In the genomic region with DNA sequence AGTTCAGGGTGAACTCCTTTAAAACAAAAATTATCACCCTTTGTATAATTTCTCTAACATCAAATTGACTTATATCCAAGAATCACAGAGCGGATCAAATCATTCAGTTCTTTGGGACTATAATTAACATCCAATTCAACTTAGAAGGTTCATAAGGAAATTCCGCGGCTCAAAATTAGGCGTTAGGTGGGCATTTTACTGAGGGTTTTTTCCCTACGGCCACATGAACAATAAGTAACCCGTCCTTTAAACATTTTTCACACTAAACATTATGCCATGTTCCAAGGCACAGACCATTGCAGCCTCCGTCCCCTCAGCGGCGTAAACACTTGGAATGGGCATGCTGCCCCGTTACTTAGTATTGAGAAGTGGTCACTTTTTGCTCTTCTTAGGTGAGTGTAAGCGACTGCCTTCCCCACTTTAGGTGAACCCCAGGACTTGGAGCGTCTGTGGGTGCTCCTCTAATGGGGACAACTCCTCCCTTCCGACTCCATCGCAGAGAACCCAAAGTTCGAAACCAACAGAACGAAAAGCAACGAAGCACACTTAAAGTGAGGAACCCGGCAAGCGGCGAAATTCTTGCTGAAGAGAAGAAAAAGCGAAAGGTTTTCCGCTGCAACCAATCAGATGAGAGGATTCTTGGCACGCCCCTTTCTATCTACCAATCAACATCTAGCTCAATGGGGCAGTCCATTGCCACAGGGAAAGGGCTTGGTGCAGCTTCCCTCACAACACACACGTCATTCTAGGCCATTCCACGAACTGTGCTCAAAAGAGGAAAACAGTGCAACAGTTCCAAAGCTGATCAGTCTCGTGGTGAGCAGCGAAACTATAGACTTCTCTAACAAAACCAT, we compare ENCODE assay signal across 1 cellular context.
TF ChIP-seq lines count a peak whose summit lies in the region.

No MANE protein-coding gene starts in this region.

TF ChIP-seq in liver, 16 proteins besides CTCF, POLR2A, EP300 and RAD21 (continued from another document):
- TF ChIP-seq, protein P1, sequence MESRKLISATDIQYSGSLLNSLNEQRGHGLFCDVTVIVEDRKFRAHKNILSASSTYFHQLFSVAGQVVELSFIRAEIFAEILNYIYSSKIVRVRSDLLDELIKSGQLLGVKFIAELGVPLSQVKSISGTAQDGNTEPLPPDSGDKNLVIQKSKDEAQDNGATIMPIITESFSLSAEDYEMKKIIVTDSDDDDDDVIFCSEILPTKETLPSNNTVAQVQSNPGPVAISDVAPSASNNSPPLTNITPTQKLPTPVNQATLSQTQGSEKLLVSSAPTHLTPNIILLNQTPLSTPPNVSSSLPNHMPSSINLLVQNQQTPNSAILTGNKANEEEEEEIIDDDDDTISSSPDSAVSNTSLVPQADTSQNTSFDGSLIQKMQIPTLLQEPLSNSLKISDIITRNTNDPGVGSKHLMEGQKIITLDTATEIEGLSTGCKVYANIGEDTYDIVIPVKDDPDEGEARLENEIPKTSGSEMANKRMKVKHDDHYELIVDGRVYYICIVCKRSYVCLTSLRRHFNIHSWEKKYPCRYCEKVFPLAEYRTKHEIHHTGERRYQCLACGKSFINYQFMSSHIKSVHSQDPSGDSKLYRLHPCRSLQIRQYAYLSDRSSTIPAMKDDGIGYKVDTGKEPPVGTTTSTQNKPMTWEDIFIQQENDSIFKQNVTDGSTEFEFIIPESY (IDR thresholded peaks at IDR 0.05), result no peak
- no peak for TF ChIP-seq JUND (IDR thresholded peaks at IDR 0.05)
- TF ChIP-seq, protein P2, sequence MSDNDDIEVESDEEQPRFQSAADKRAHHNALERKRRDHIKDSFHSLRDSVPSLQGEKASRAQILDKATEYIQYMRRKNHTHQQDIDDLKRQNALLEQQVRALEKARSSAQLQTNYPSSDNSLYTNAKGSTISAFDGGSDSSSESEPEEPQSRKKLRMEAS (IDR thresholded peaks at IDR 0.05), result no peak
- TF ChIP-seq, protein P3, sequence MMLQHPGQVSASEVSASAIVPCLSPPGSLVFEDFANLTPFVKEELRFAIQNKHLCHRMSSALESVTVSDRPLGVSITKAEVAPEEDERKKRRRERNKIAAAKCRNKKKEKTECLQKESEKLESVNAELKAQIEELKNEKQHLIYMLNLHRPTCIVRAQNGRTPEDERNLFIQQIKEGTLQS (IDR thresholded peaks at IDR 0.05), result no peak
- no peak for TF ChIP-seq NR2F2 (IDR thresholded peaks at IDR 0.05)
- TF ChIP-seq GABPA (IDR thresholded peaks at IDR 0.05 in 1 of 2, conservative IDR thresholded peaks at IDR 0.05 in 1 of 2), result no peak
